Comparison of ENCODE assay signal across 16 cellular contexts in genomic region chr4:635066-635835, GRCh38. TPM values are rescaled to one million over a fixed set of nuclear protein-coding genes. Genes with fewer than 3 reads are reported as not detected.
"Had no signal": no experiment of that assay in that cellular context is flagged by ENCODE, and none has a peak within 500 bp of the region (broad histone marks: within the 10 kb centered on the region; RNA-seq: fewer than 3 reads in every experiment).

No MANE protein-coding gene starts in this region.

RNA-seq across cellular contexts. Expression of gene PDE6B, which starts 9.9 kb away (rescaled TPM):
- polyA plus RNA-seq: fibroblast of lung, mammary epithelial cell had no signal

RNA-seq across cellular contexts. Expression of gene SLC49A3, which starts 53.7 kb away (rescaled TPM):
- total RNA-seq: myocyte had no signal
- polyA plus RNA-seq: mammary epithelial cell had no signal

RNA-seq across cellular contexts. Expression of gene TMEM271, which starts 59.2 kb away (rescaled TPM):
- total RNA-seq: endothelial cell of umbilical vein; epithelial cell of proximal tubule; fibroblast of lung; foreskin keratinocyte; heart right ventricle; liver; mammary epithelial cell; mesenteric fat pad; myocyte; naive thymus-derived CD8-positive, alpha-beta T cell; omental fat pad; progenitor cell of endocrine pancreas; thoracic aorta; tibial nerve; upper lobe of left lung; uterus had no signal
- polyA plus RNA-seq: endothelial cell of umbilical vein; fibroblast of lung; foreskin keratinocyte; heart right ventricle; liver; mammary epithelial cell; naive thymus-derived CD8-positive, alpha-beta T cell had no signal
